ENCODE assay signal across 8 cellular contexts in the genomic region with DNA sequence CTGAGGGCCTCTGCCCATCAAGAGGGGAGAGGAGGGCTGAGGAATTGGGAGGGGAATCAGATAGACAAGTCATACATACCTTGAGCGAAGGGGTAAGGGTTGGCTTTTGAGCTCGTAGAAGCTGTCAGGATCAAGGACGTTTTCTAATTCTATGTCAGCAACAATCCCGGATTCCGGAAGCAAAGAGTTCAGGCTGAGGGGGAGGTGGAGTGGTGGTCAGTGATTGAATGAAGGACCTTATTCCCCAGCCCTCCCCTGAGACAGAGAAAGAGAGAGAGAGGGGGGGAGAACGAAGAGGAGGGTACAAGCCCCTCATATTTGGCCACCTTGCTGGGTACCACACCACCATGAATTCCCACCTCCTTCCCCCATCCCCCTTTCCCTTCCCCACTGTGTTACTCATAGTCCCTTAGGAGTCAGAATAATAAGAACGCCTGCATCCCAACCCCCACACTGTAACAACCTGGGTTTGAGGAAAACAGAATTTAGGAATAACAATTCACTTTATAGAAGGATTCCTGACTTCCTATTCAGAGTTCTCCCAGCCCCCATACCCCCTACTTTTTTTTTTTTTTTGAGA. TPM values are rescaled to one million over a fixed set of nuclear protein-coding genes. Genes with fewer than 3 reads are reported as not detected.
DNase-seq lines count a peak whose midpoint lies in the region; ATAC-seq and TF ChIP-seq lines count a peak whose summit lies in the region.

No MANE protein-coding gene starts in this region.

- H3K9me3 ChIP-seq in gastroesophageal sphincter (no peaks in the 10 kb centered on the region), skeletal muscle tissue (ENCODE audit: control insufficient read depth in 3 of 3, low read length in 3 of 3) (no peaks in the 10 kb centered on the region)

- H3K9ac ChIP-seq in skeletal muscle tissue (ENCODE audit: low read depth in 1 of 3, low read length in 3 of 3) = peak overlapping the region; percentile 43 to 50 (median 45)

- TF ChIP-seq EP300 in gastroesophageal sphincter (IDR thresholded peaks at IDR 0.05) = no peak

- DNase-seq in H7 (peak; percentile 40), activated B cell treated with CpG ODN at 0.5 μM for 24 hours (no peak), NCI-H510A (lab: John Stamatoyannopoulos, UW) (no peak), pons (ENCODE audit: low spot score) (no peak), T-helper 9 cell (no peak)

- 6 to 50% methylated on average over 1 to 2 of the region's 7 CpGs for WGBS in gastroesophageal sphincter (ENCODE audit: low coverage in 1 of 2), 2 donors

- CTCF ChIA-PET in activated B cell treated with CpG ODN at 0.5 μM for 24 hours (lab: Charles Lee) = no interaction called here

- H3K4me3 Mint-ChIP-seq in activated B cell treated with CpG ODN at 0.5 μM for 24 hours = no peak overlapping the region

- peaks cover 24% of the 10 kb centered on the region for H3K36me3 Mint-ChIP-seq in activated B cell treated with CpG ODN at 0.5 μM for 24 hours (ENCODE audit: low read depth)

- POLR2A ChIA-PET in activated B cell treated with CpG ODN at 0.5 μM for 24 hours (lab: Charles Lee) = interaction anchor here (0.6 to 0.8 kb wide), 3 partner anchors 52 to 1484 kb away, joined by 3 to 5 read pairs (median 4); a partner anchor contains a TSS

- TF ChIP-seq POLR2A in gastroesophageal sphincter (IDR thresholded peaks at IDR 0.05) = no peak

- H3K27ac ChIP-seq in gastroesophageal sphincter = peak overlapping the region; percentile 97 to 100 (median 98)
- peak overlapping the region; percentile 98 for H3K27ac ChIP-seq in skeletal muscle tissue (ENCODE audit: low read depth, low read length)

- H3K9me3 Mint-ChIP-seq in activated B cell treated with CpG ODN at 0.5 μM for 24 hours = no peaks in the 10 kb centered on the region

- peak overlapping the region; percentile 53 for H3K27ac Mint-ChIP-seq in activated B cell treated with CpG ODN at 0.5 μM for 24 hours

- TF ChIP-seq CTCF in activated B cell treated with CpG ODN at 0.5 μM for 24 hours (IDR thresholded peaks at IDR 0.05) = no peak
- no peak for TF ChIP-seq CTCF in gastroesophageal sphincter (IDR thresholded peaks at IDR 0.05)

- H3K4me3 ChIP-seq in H7 (ENCODE audit: insufficient read depth, low read depth, low read length) (peak overlapping the region; percentile 27), gastroesophageal sphincter (peak overlapping the region; percentile 84 to 100), skeletal muscle tissue (ENCODE audit: low read length in 3 of 3) (peak overlapping the region; percentile 5 to 45 (median 15))

- no peak for ATAC-seq in activated B cell treated with CpG ODN at 0.5 μM for 24 hours (ENCODE audit: low read depth)
- ATAC-seq in gastroesophageal sphincter = no peak
- no peak for ATAC-seq in HG03175 (IDR thresholded peaks at IDR 0.05; ENCODE audit: unreplicated experiment)

- no peaks in the 10 kb centered on the region for H3K27me3 ChIP-seq in H7 (ENCODE audit: control insufficient read depth, insufficient read depth, low read length)
- H3K27me3 ChIP-seq in gastroesophageal sphincter = no peaks in the 10 kb centered on the region
- no peaks in the 10 kb centered on the region for H3K27me3 ChIP-seq in skeletal muscle tissue (ENCODE audit: control insufficient read depth in 3 of 3, insufficient read depth in 3 of 3, low read length in 3 of 3)

- intact Hi-C loops in activated B cell treated with CpG ODN at 0.5 μM for 24 hours (cut with micrococcal nuclease) = loop anchor here (10.0 kb wide), 1 partner anchor 366 kb away; no protein-coding TSS in a partner anchor

- H3K4me1 ChIP-seq in gastroesophageal sphincter (peaks cover 5 to 37% (median 9%) of the 10 kb centered on the region in 3 donors), skeletal muscle tissue (ENCODE audit: control insufficient read depth in 3 of 3, insufficient read depth in 3 of 3, low read length in 3 of 3) (peaks cover 18 to 29% (median 21%) of the 10 kb centered on the region in 3 donors)

- peaks cover 20% of the 10 kb centered on the region for H3K36me3 ChIP-seq in H7 (replicated peaks; ENCODE audit: control insufficient read depth, insufficient read depth, low read length)
- H3K36me3 ChIP-seq in gastroesophageal sphincter = peaks cover 0 to 39% of the 10 kb centered on the region in 2 donors
- peaks cover 19 to 22% (median 20%) of the 10 kb centered on the region in 3 donors for H3K36me3 ChIP-seq in skeletal muscle tissue (ENCODE audit: control insufficient read depth in 3 of 3, insufficient read depth in 3 of 3, low read length in 3 of 3)

- H3K27me3 Mint-ChIP-seq in activated B cell treated with CpG ODN at 0.5 μM for 24 hours = no peaks in the 10 kb centered on the region

- H3K4me1 Mint-ChIP-seq in activated B cell treated with CpG ODN at 0.5 μM for 24 hours = peaks cover 33% of the 10 kb centered on the region

RNA-seq across cellular contexts. Expression of a gene that starts 2.7 kb away (rescaled TPM):
- 41.6 and 45.9 TPM in 2 replicates for total RNA-seq in H7 (2014; rRNA removed; shearing (Covaris generic))
- total RNA-seq in activated B cell treated with CpG ODN at 0.5 μM for 24 hours = 31.1 and 33.3 TPM in 2 replicates
- total RNA-seq in gastroesophageal sphincter = 100 to 1,000 TPM in 3 of 4 donors, 10 to 100 TPM in 1; 85.8 to 165 (median 107) TPM
- total RNA-seq in skeletal muscle tissue = 8.4 TPM

RNA-seq across cellular contexts. Expression of a gene that starts 18.3 kb away (rescaled TPM):
- 4.7 and 5.8 TPM in 2 replicates for total RNA-seq in H7 (2014; rRNA removed; shearing (Covaris generic))
- total RNA-seq in activated B cell treated with CpG ODN at 0.5 μM for 24 hours = 7.9 and 8.9 TPM in 2 replicates
- 1 to 10 TPM; 1.1 to 4.7 (median 2.5) TPM for total RNA-seq in gastroesophageal sphincter
- 0.52 TPM for total RNA-seq in skeletal muscle tissue

RNA-seq across cellular contexts. Expression of a gene that starts 33.3 kb away (rescaled TPM):
- total RNA-seq in H7 (2014; rRNA removed; shearing (Covaris generic)) = 6.3 and 6.7 TPM in 2 replicates
- total RNA-seq in activated B cell treated with CpG ODN at 0.5 μM for 24 hours (10.6 and 11.6 TPM in 2 replicates), gastroesophageal sphincter (10 to 100 TPM in 3 of 4 donors, 1 to 10 TPM in 1; 9.6 to 20.9 (median 17.2) TPM), skeletal muscle tissue (4.7 TPM)

RNA-seq across cellular contexts. Expression of a gene that starts 38.4 kb away (rescaled TPM):
- total RNA-seq in H7 (2014; rRNA removed; shearing (Covaris generic)) = 19.9 and 23.7 TPM in 2 replicates
- 97.3 and 117 TPM in 2 replicates for total RNA-seq in activated B cell treated with CpG ODN at 0.5 μM for 24 hours
- total RNA-seq in gastroesophageal sphincter = 10 to 100 TPM; 28.1 to 62.6 (median 33.9) TPM
- 10.4 TPM for total RNA-seq in skeletal muscle tissue

RNA-seq across cellular contexts. Expression of a gene that starts 39.2 kb away (rescaled TPM):
- total RNA-seq in H7 (2014; rRNA removed; shearing (Covaris generic)) = 28.5 and 33.6 TPM in 2 replicates
- total RNA-seq in activated B cell treated with CpG ODN at 0.5 μM for 24 hours = 48.8 and 55.8 TPM in 2 replicates
- 100 to 1,000 TPM in 1 of 4 donors, 10 to 100 TPM in 3; 60.8 to 101 (median 80.9) TPM for total RNA-seq in gastroesophageal sphincter
- 26.6 TPM for total RNA-seq in skeletal muscle tissue

Comparison
In these comparisons a context has a peak if more than half of its experiments do, and no peak if none do; other contexts are left out.
1. H3K4me3 ChIP-seq: peak in every context shown above with its lines; median percentile 92 in gastroesophageal sphincter; 27 in H7; 15 in skeletal muscle tissue.